In the genomic region with DNA sequence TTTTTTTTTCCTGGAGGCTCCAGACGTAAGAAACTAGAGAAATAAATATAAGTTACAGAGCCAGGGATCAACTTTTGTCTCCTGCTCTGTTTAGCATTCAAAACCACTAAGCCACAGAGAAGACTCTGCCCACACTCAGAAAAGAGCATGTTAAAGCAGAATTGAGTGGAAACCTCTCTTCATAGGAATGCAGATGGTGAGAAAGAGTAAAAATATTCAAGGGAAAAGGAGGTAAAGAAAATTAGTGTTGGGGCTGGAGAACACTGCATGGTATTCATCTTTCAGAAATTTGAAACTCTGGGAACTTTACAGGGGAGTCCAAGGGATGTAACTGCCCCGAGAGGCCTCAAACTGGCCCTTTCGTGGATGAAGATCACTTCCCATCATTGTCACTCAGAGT, we compare ENCODE assay signal across 13 cellular contexts.
DNase-seq lines count a peak whose midpoint lies in the region; ATAC-seq and TF ChIP-seq lines count a peak whose summit lies in the region.
"Had no signal": no experiment of that assay in that cellular context is flagged by ENCODE, and none has a peak within 500 bp of the region (broad histone marks: within the 10 kb centered on the region; RNA-seq: fewer than 3 reads in every experiment).

No MANE protein-coding gene starts in this region.

- no peaks in the 10 kb centered on the region for H3K9me3 Mint-ChIP-seq in chondrocyte (ENCODE audit: low read depth)
- no peaks in the 10 kb centered on the region for H3K9me3 Mint-ChIP-seq in natural killer cell treated with Interleukin-12 subunit alpha and Interleukin-12 subunit beta and Interleukin-15 and Interleukin-18, amount 100 ng/mL, for 72 hours

- H3K9ac ChIP-seq in mucosa of rectum (ENCODE audit: low read depth in 1 of 2, low read length in 2 of 2), result no peak overlapping the region

- peaks cover 32% of the 10 kb centered on the region for H3K4me1 Mint-ChIP-seq in chondrocyte (ENCODE audit: low read depth)
- H3K4me1 Mint-ChIP-seq in natural killer cell treated with Interleukin-12 subunit alpha and Interleukin-12 subunit beta and Interleukin-15 and Interleukin-18, amount 100 ng/mL, for 72 hours (ENCODE audit: low read depth in 2 of 2), result no peaks in the 10 kb centered on the region

- H3K4me3 ChIP-seq in A673 (ENCODE audit: low read depth, low read length, poor library complexity, severe bottlenecking), result no peak overlapping the region
- H3K4me3 ChIP-seq in mucosa of rectum (ENCODE audit: low read length in 2 of 2), result no peak overlapping the region
- H3K4me3 ChIP-seq in right lobe of liver, result no peak overlapping the region
- H3K4me3 ChIP-seq: skin epidermis had no signal

- no peaks in the 10 kb centered on the region for H3K36me3 Mint-ChIP-seq in chondrocyte (ENCODE audit: low read depth)
- H3K36me3 Mint-ChIP-seq in natural killer cell treated with Interleukin-12 subunit alpha and Interleukin-12 subunit beta and Interleukin-15 and Interleukin-18, amount 100 ng/mL, for 72 hours, result no peaks in the 10 kb centered on the region

- H3K27ac ChIP-seq in A673 (ENCODE audit: low read depth, low read length, poor library complexity, severe bottlenecking), result peak overlapping the region; percentile 2
- peak overlapping the region; percentile 5 to 24 for H3K27ac ChIP-seq in mucosa of rectum (ENCODE audit: low read depth in 2 of 2, low read length in 2 of 2)
- H3K27ac ChIP-seq in right lobe of liver, result no peak overlapping the region

- H3K36me3 ChIP-seq in A673 (ENCODE audit: insufficient read depth, low read length, poor library complexity, severe bottlenecking), result no peaks in the 10 kb centered on the region
- no peaks in the 10 kb centered on the region for H3K36me3 ChIP-seq in mucosa of rectum (ENCODE audit: control insufficient read depth in 2 of 2, insufficient read depth in 2 of 2, low read length in 2 of 2)
- H3K36me3 ChIP-seq in right lobe of liver, result no peaks in the 10 kb centered on the region

- H3K4me1 ChIP-seq in A673 (ENCODE audit: insufficient read depth, low read length, poor library complexity, severe bottlenecking), result peaks cover 27% of the 10 kb centered on the region
- no peaks in the 10 kb centered on the region for H3K4me1 ChIP-seq in mucosa of rectum (ENCODE audit: control insufficient read depth in 2 of 2, insufficient read depth in 2 of 2, low read length in 2 of 2)
- no peaks in the 10 kb centered on the region for H3K4me1 ChIP-seq in right lobe of liver

- WGBS in right lobe of liver (ENCODE audit: insufficient coverage, low coverage, low lambda C conversion rate, missing lambda C conversion rate), result 75% methylated on average over 3 of the region's 3 CpGs

- BruUV-seq in A673 (replicated peaks; lab: Mats Ljungman, UMichigan), result no TSS peak

- DNase-seq in A673 (ENCODE audit: low spot score), result peak; percentile 37
- peak; percentile 75 for DNase-seq in LHCN-M2 (ENCODE audit: low read depth)
- no peak for DNase-seq in chondrocyte (ENCODE audit: low spot score)
- no peak for DNase-seq in right lobe of liver
- no peak for DNase-seq in activated CD4-positive, CD25-positive, alpha-beta regulatory T cell treated with anti-CD3 and anti-CD28 coated beads, Interleukin-2, amount 50 U/mL, for 72 hours
- DNase-seq in natural killer cell treated with Interleukin-12 subunit alpha and Interleukin-12 subunit beta and Interleukin-15 and Interleukin-18, amount 100 ng/mL, for 72 hours (ENCODE audit: low spot score), result no peak
- DNase-seq: activated T-cell treated with anti-CD3 and anti-CD28 coated beads, Interleukin-2, amount 50 U/mL, for 1 hour; AML-193; NCI-H1694 treated with DMSO at 0.1 percent for 48 hours; PC-3 had no signal

- H3K27ac Mint-ChIP-seq in chondrocyte (ENCODE audit: unreplicated experiment), result peak overlapping the region; percentile 77
- no peak overlapping the region for H3K27ac Mint-ChIP-seq in natural killer cell treated with Interleukin-12 subunit alpha and Interleukin-12 subunit beta and Interleukin-15 and Interleukin-18, amount 100 ng/mL, for 72 hours

- intact Hi-C loops in A673 (cut with micrococcal nuclease; ENCODE audit: unreplicated experiment) (no loop called here), right lobe of liver (cut with DNase I) (no loop called here)

- ATAC-seq in right lobe of liver (no peak), GM21528 (IDR thresholded peaks at IDR 0.05; ENCODE audit: low FRiP score, unreplicated experiment) (no peak)
- ATAC-seq in natural killer cell treated with Interleukin-12 subunit alpha and Interleukin-12 subunit beta and Interleukin-15 and Interleukin-18, amount 100 ng/mL, for 72 hours, result no peak
- ATAC-seq: PC-3 had no signal

- H3K27me3 Mint-ChIP-seq in chondrocyte (ENCODE audit: low read depth), result no peaks in the 10 kb centered on the region
- no peaks in the 10 kb centered on the region for H3K27me3 Mint-ChIP-seq in natural killer cell treated with Interleukin-12 subunit alpha and Interleukin-12 subunit beta and Interleukin-15 and Interleukin-18, amount 100 ng/mL, for 72 hours

- no peak for TF ChIP-seq CTCF in A673 (conservative IDR thresholded peaks at IDR 0.05; ENCODE audit: low read depth, low read length)
- no peak for TF ChIP-seq CTCF in chondrocyte (IDR thresholded peaks at IDR 0.05)
- no peak for TF ChIP-seq CTCF in right lobe of liver (IDR thresholded peaks at IDR 0.05)

- H3K9me3 ChIP-seq in A673 (ENCODE audit: low read depth, low read length, poor library complexity, severe bottlenecking), result no peaks in the 10 kb centered on the region
- H3K9me3 ChIP-seq in mucosa of rectum (ENCODE audit: control insufficient read depth in 2 of 2, low read length in 2 of 2), result no peaks in the 10 kb centered on the region
- no peaks in the 10 kb centered on the region for H3K9me3 ChIP-seq in right lobe of liver

- POLR2A ChIA-PET in A673 (lab: Charles Lee; ENCODE audit: low non-redundant PET), result no interaction called here

- CTCF ChIA-PET in A673 (lab: Charles Lee), result interaction anchor here (0.6 to 0.7 kb wide), 3 partner anchors 30 to 131 kb away, joined by 5 to 10 read pairs (median 6); a partner anchor contains a TSS

- H3K4me3 Mint-ChIP-seq in chondrocyte (ENCODE audit: unreplicated experiment), result peak overlapping the region; percentile 33
- H3K4me3 Mint-ChIP-seq in natural killer cell treated with Interleukin-12 subunit alpha and Interleukin-12 subunit beta and Interleukin-15 and Interleukin-18, amount 100 ng/mL, for 72 hours, result no peak overlapping the region

- TF ChIP-seq POLR2A in right lobe of liver (IDR thresholded peaks at IDR 0.05), result no peak

- H3K27me3 ChIP-seq in A673 (replicated peaks; ENCODE audit: insufficient read depth, low read depth, low read length, poor library complexity), result no peaks in the 10 kb centered on the region
- H3K27me3 ChIP-seq in mucosa of rectum (ENCODE audit: control insufficient read depth in 2 of 2, insufficient read depth in 2 of 2, low read length in 2 of 2), result no peaks in the 10 kb centered on the region
- no peaks in the 10 kb centered on the region for H3K27me3 ChIP-seq in right lobe of liver

Comparison
In these comparisons a context has a peak if more than half of its experiments do, and no peak if none do; other contexts are left out.
1. DNase-seq: peak in A673 (single experiment) and LHCN-M2 (single experiment); none in chondrocyte (single experiment), right lobe of liver (0 of 3), activated CD4-positive, CD25-positive, alpha-beta regulatory T cell treated with anti-CD3 and anti-CD28 coated beads, Interleukin-2, amount 50 U/mL, for 72 hours (single experiment) and natural killer cell treated with Interleukin-12 subunit alpha and Interleukin-12 subunit beta and Interleukin-15 and Interleukin-18, amount 100 ng/mL, for 72 hours (single experiment).
2. H3K27ac ChIP-seq: peak in A673 (single experiment) and mucosa of rectum (2 of 2); none in right lobe of liver (0 of 3).